ENCODE assay signal across 12 cellular contexts in genomic region chr3:156460206-156460609, GRCh38.
DNase-seq lines count a peak whose midpoint lies in the region; ATAC-seq lines count a peak whose summit lies in the region.
"Had no signal": no experiment of that assay in that cellular context is flagged by ENCODE, and none has a peak within 500 bp of the region (broad histone marks: within the 10 kb centered on the region; RNA-seq: fewer than 3 reads in every experiment).

No MANE protein-coding gene starts in this region.

- peak; percentile 70 for ATAC-seq in GM19452 (IDR thresholded peaks at IDR 0.05; ENCODE audit: unreplicated experiment)
- peak; percentile 88 for ATAC-seq in HG02973 (IDR thresholded peaks at IDR 0.05; ENCODE audit: unreplicated experiment)
- no peak for ATAC-seq in activated CD8-positive, alpha-beta T cell treated with anti-CD3 and anti-CD28 coated beads, Interleukin-2, amount 10 ng/mL, durations not matched to agents 7 days and 5 days
- ATAC-seq: activated CD8-positive, alpha-beta T cell treated with anti-CD3 and anti-CD28 coated beads for 36 hours; activated naive CD4-positive, alpha-beta T cell treated with anti-CD3 and anti-CD28 coated beads, Interleukin-2, amount 50 U/mL, for 72 hours had no signal

- no peaks in the 10 kb centered on the region for H3K4me1 Mint-ChIP-seq in activated CD8-positive, alpha-beta T cell treated with anti-CD3 and anti-CD28 coated beads, Interleukin-2, amount 10 ng/mL, durations not matched to agents 7 days and 5 days (ENCODE audit: low read depth)

- H3K36me3 Mint-ChIP-seq in activated CD8-positive, alpha-beta T cell treated with anti-CD3 and anti-CD28 coated beads, Interleukin-2, amount 10 ng/mL, durations not matched to agents 7 days and 5 days (ENCODE audit: low read depth): no peaks in the 10 kb centered on the region
- H3K36me3 Mint-ChIP-seq: activated naive CD4-positive, alpha-beta T cell treated with anti-CD3 and anti-CD28 coated beads, Interleukin-2, amount 50 U/mL, for 72 hours had no signal

- no peaks in the 10 kb centered on the region for H3K9me3 ChIP-seq in stomach smooth muscle (ENCODE audit: control insufficient read depth in 2 of 2, low read length in 2 of 2)
- H3K9me3 ChIP-seq: spleen had no signal

- H3K27ac Mint-ChIP-seq in activated CD8-positive, alpha-beta T cell treated with anti-CD3 and anti-CD28 coated beads, Interleukin-2, amount 10 ng/mL, durations not matched to agents 7 days and 5 days: no peak overlapping the region
- H3K27ac Mint-ChIP-seq: activated CD8-positive, alpha-beta T cell treated with anti-CD3 and anti-CD28 coated beads for 36 hours; activated naive CD4-positive, alpha-beta T cell treated with anti-CD3 and anti-CD28 coated beads, Interleukin-2, amount 50 U/mL, for 72 hours had no signal

- H3K4me3 Mint-ChIP-seq in activated CD8-positive, alpha-beta T cell treated with anti-CD3 and anti-CD28 coated beads, Interleukin-2, amount 10 ng/mL, durations not matched to agents 7 days and 5 days: no peak overlapping the region
- H3K4me3 Mint-ChIP-seq: activated CD8-positive, alpha-beta T cell treated with anti-CD3 and anti-CD28 coated beads for 36 hours had no signal

- H3K27me3 Mint-ChIP-seq in activated CD8-positive, alpha-beta T cell treated with anti-CD3 and anti-CD28 coated beads, Interleukin-2, amount 10 ng/mL, durations not matched to agents 7 days and 5 days (ENCODE audit: low read depth): peaks cover 14% of the 10 kb centered on the region
- H3K27me3 Mint-ChIP-seq: activated CD8-positive, alpha-beta T cell treated with anti-CD3 and anti-CD28 coated beads for 36 hours had no signal

- H3K36me3 ChIP-seq in stomach smooth muscle (ENCODE audit: control insufficient read depth in 2 of 2, insufficient read depth in 2 of 2, low read length in 2 of 2): no peaks in the 10 kb centered on the region
- H3K36me3 ChIP-seq: spleen had no signal

- peaks cover 17% of the 10 kb centered on the region for H3K4me1 ChIP-seq in stomach smooth muscle (ENCODE audit: control insufficient read depth, insufficient read depth, low read length)
- H3K4me1 ChIP-seq: spleen had no signal

- CTCF ChIA-PET in activated CD8-positive, alpha-beta T cell treated with anti-CD3 and anti-CD28 coated beads, Interleukin-2, amount 10 ng/mL, durations not matched to agents 7 days and 5 days (lab: Charles Lee): interaction anchor here (1.0 kb wide), 1 partner anchor 11 kb away, joined by 3 read pairs; no protein-coding TSS in a partner anchor

- no peak overlapping the region for H3K9ac ChIP-seq in stomach smooth muscle (ENCODE audit: low read length in 2 of 2)

- POLR2A ChIA-PET in activated CD8-positive, alpha-beta T cell treated with anti-CD3 and anti-CD28 coated beads, Interleukin-2, amount 10 ng/mL, durations not matched to agents 7 days and 5 days (lab: Charles Lee): no interaction called here

- DNase-seq in NOMO-1 (lab: John Stamatoyannopoulos, UW; ENCODE audit: unreplicated experiment in 2 of 2) (peak; percentile 74 to 93), HK-2 (ENCODE audit: unreplicated experiment) (no peak)
- no peak for DNase-seq in stimulated activated CD4-positive, alpha-beta T cell treated with anti-CD3 and anti-CD28 coated beads, Interleukin-1b, Interleukin-23, amount 100 ng/mL, for 48 hours
- no peak for DNase-seq in activated CD8-positive, alpha-beta T cell treated with anti-CD3 and anti-CD28 coated beads, Interleukin-2, amount 10 ng/mL, durations not matched to agents 7 days and 5 days
- DNase-seq: activated CD8-positive, alpha-beta T cell treated with anti-CD3 and anti-CD28 coated beads for 36 hours; spleen; T-helper 1 cell had no signal

- no peaks in the 10 kb centered on the region for H3K27me3 ChIP-seq in stomach smooth muscle (ENCODE audit: control insufficient read depth in 1 of 2, insufficient read depth in 2 of 2, low read length in 2 of 2)
- H3K27me3 ChIP-seq: spleen had no signal

- no peaks in the 10 kb centered on the region for H3K9me3 Mint-ChIP-seq in activated CD8-positive, alpha-beta T cell treated with anti-CD3 and anti-CD28 coated beads, Interleukin-2, amount 10 ng/mL, durations not matched to agents 7 days and 5 days (ENCODE audit: insufficient read depth)
- H3K9me3 Mint-ChIP-seq: activated CD8-positive, alpha-beta T cell treated with anti-CD3 and anti-CD28 coated beads for 36 hours; activated naive CD4-positive, alpha-beta T cell treated with anti-CD3 and anti-CD28 coated beads, Interleukin-2, amount 50 U/mL, for 72 hours had no signal

- H3K27ac ChIP-seq in stomach smooth muscle (ENCODE audit: low read length): peak overlapping the region; percentile 53
- H3K27ac ChIP-seq: spleen had no signal

- no peak overlapping the region for H3K4me3 ChIP-seq in stomach smooth muscle (ENCODE audit: low read length in 2 of 2)
- H3K4me3 ChIP-seq: coronary artery, spleen had no signal

Comparison
In these comparisons a context has a peak if more than half of its experiments do, and no peak if none do; other contexts are left out.
1. DNase-seq: peak in NOMO-1 (2 of 2); none in stimulated activated CD4-positive, alpha-beta T cell treated with anti-CD3 and anti-CD28 coated beads, Interleukin-1b, Interleukin-23, amount 100 ng/mL, for 48 hours (single experiment), activated CD8-positive, alpha-beta T cell treated with anti-CD3 and anti-CD28 coated beads, Interleukin-2, amount 10 ng/mL, durations not matched to agents 7 days and 5 days (single experiment) and HK-2 (single experiment).